ENCODE assay signal across 2 cellular contexts in genomic region chr3:145972851-145973250, GRCh38.
A peak's percentile ranks its signal among the peaks of the same experiment; 100 is the strongest.
TF ChIP-seq lines count a peak whose summit lies in the region.

No MANE protein-coding gene starts in this region.

TF ChIP-seq in HepG2, 621 proteins besides CTCF, POLR2A, EP300 and RAD21:
- no peak for TF ChIP-seq AGO2 (optimal IDR thresholded peaks at IDR 0.05; ENCODE audit: low read depth, low read length)
- no peak for TF ChIP-seq EEA1 (CRISPR knock-in tag; IDR thresholded peaks at IDR 0.05; ENCODE audit: borderline replicate concordance)
- TF ChIP-seq ELF4 (CRISPR knock-in tag; IDR thresholded peaks at IDR 0.05; ENCODE audit: borderline replicate concordance): no peak
- TF ChIP-seq MAFF (IDR thresholded peaks at IDR 0.05; ENCODE audit: low read depth, low read length): peak; percentile 52; the same call in 1 of the 2 replicates
- TF ChIP-seq ZNF530 (CRISPR knock-in tag; IDR thresholded peaks at IDR 0.05; ENCODE audit: low read depth): no peak
- TF ChIP-seq MAFK (conservative IDR thresholded peaks at IDR 0.05 in 1 of 2, IDR thresholded peaks at IDR 0.05 in 1 of 2; ENCODE audit: low read length in 2 of 2): peak in 1 of 2 experiments; percentile 69; a peak in 3 of 4 replicates
- TF ChIP-seq ZUFSP (CRISPR knock-in tag; IDR thresholded peaks at IDR 0.05; ENCODE audit: borderline replicate concordance): no peak
- no peak for TF ChIP-seq ERF (CRISPR knock-in tag; IDR thresholded peaks at IDR 0.05)
- no peak for TF ChIP-seq SRY (CRISPR knock-in tag; IDR thresholded peaks at IDR 0.05)
TF ChIP-seq in HepG2: peak in this region for 2.

TF ChIP-seq in A549, 52 proteins besides CTCF, POLR2A, EP300 and RAD21:
- TF ChIP-seq BHLHE40 (IDR thresholded peaks at IDR 0.05; ENCODE audit: low read depth, low read length) (no peak), MAFK (IDR thresholded peaks at IDR 0.05; ENCODE audit: partially characterized antibody) (peak; percentile 16), SREBF2 (IDR thresholded peaks at IDR 0.05) (no peak), JUNB (IDR thresholded peaks at IDR 0.05) (no peak)
